In the genomic region with DNA sequence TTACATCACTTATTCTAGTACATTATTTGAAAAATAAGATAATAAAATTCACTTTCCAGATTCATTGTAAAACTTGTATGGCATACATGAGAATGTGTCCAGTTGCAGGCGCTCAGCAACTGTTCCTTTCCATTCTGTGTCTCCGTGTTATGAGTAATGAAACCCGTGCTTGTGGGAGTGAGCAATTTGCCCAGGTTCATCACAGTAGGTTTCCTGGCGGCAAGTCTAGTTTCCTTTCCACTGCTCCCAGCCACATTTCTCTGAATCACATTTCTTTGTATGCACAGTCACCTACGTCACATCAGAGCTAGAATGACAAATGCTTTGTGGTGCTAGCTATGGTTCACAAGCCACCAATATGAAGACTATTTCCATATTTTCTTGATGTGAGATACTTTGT, we compare ENCODE assay signal across 10 cellular contexts. TPM values are rescaled to one million over a fixed set of nuclear protein-coding genes. Genes with fewer than 3 reads are reported as not detected.
DNase-seq lines count a peak whose midpoint lies in the region; ATAC-seq and TF ChIP-seq lines count a peak whose summit lies in the region.
"Had no signal": no experiment of that assay in that cellular context is flagged by ENCODE, and none has a peak within 500 bp of the region (broad histone marks: within the 10 kb centered on the region; RNA-seq: fewer than 3 reads in every experiment).

No MANE protein-coding gene starts in this region.

- H3K36me3 Mint-ChIP-seq in activated naive CD4-positive, alpha-beta T cell treated with anti-CD3 and anti-CD28 coated beads for 36 hours (ENCODE audit: low read depth): peaks cover 6% of the 10 kb centered on the region
- H3K36me3 Mint-ChIP-seq in mesothelial cell of epicardium: no peaks in the 10 kb centered on the region

- intact Hi-C loops in activated naive CD4-positive, alpha-beta T cell treated with anti-CD3 and anti-CD28 coated beads for 36 hours (cut with micrococcal nuclease): loop anchor here (1.0 to 2.0 kb wide), 12 partner anchors 11 to 601 kb away; partner anchors contain the start of genes ITGA1, MOCS2 and PELO

- peaks cover 15% of the 10 kb centered on the region for H3K4me1 Mint-ChIP-seq in activated naive CD4-positive, alpha-beta T cell treated with anti-CD3 and anti-CD28 coated beads for 36 hours (ENCODE audit: low read depth)
- H3K4me1 Mint-ChIP-seq in mesothelial cell of epicardium: peaks cover 6% of the 10 kb centered on the region

- peak overlapping the region; percentile 12 for H3K27ac Mint-ChIP-seq in activated naive CD4-positive, alpha-beta T cell treated with anti-CD3 and anti-CD28 coated beads for 36 hours
- H3K27ac Mint-ChIP-seq in mesothelial cell of epicardium: no peak overlapping the region
- H3K27ac Mint-ChIP-seq: CD8-positive, alpha-beta memory T cell had no signal

- H3K27me3 Mint-ChIP-seq in activated naive CD4-positive, alpha-beta T cell treated with anti-CD3 and anti-CD28 coated beads for 36 hours (ENCODE audit: low read depth): no peaks in the 10 kb centered on the region
- no peaks in the 10 kb centered on the region for H3K27me3 Mint-ChIP-seq in mesothelial cell of epicardium (ENCODE audit: low read depth)
- H3K27me3 Mint-ChIP-seq: CD8-positive, alpha-beta memory T cell had no signal

- H3K4me3 Mint-ChIP-seq in activated naive CD4-positive, alpha-beta T cell treated with anti-CD3 and anti-CD28 coated beads for 36 hours: no peak overlapping the region
- H3K4me3 Mint-ChIP-seq in mesothelial cell of epicardium: no peak overlapping the region
- H3K4me3 Mint-ChIP-seq: CD8-positive, alpha-beta memory T cell had no signal

- no peak for TF ChIP-seq CTCF in mesothelial cell of epicardium (IDR thresholded peaks at IDR 0.05; ENCODE audit: unreplicated experiment)

- DNase-seq in AG08395 (ENCODE audit: low spot score) (peak; percentile 36), NCI-H69 (lab: John Stamatoyannopoulos, UW) (peak; percentile 76), myocyte (ENCODE audit: low read depth) (peak; percentile 43), CD1c-positive myeloid dendritic cell (ENCODE audit: extremely low spot score) (no peak), anterior cingulate cortex (lab: John Stamatoyannopoulos, UW) (no peak), mesothelial cell of epicardium (ENCODE audit: low spot score in 2 of 2, unreplicated experiment in 2 of 2) (no peak)
- peak; percentile 88 for DNase-seq in activated naive CD4-positive, alpha-beta T cell treated with anti-CD3 and anti-CD28 coated beads for 36 hours
- DNase-seq: CD8-positive, alpha-beta memory T cell; NCI-H1436 had no signal

- no peaks in the 10 kb centered on the region for H3K9me3 Mint-ChIP-seq in activated naive CD4-positive, alpha-beta T cell treated with anti-CD3 and anti-CD28 coated beads for 36 hours
- no peaks in the 10 kb centered on the region for H3K9me3 Mint-ChIP-seq in mesothelial cell of epicardium
- H3K9me3 Mint-ChIP-seq: CD8-positive, alpha-beta memory T cell had no signal

- no peak for ATAC-seq in HG03045 (IDR thresholded peaks at IDR 0.05; ENCODE audit: unreplicated experiment)

- CTCF ChIA-PET in activated naive CD4-positive, alpha-beta T cell treated with anti-CD3 and anti-CD28 coated beads for 36 hours (lab: Charles Lee): interaction anchor here (0.6 to 3.0 kb wide), 12 partner anchors 12 to 1300 kb away, joined by 3 to 11 read pairs (median 5); no protein-coding TSS in a partner anchor

RNA-seq across cellular contexts. Expression of gene MOCS2, which starts 39.9 kb away (rescaled TPM):
- total RNA-seq in activated naive CD4-positive, alpha-beta T cell treated with anti-CD3 and anti-CD28 coated beads for 36 hours: 10 to 100 TPM; 29.4 to 30.9 TPM
- total RNA-seq in myocyte: 107 and 122 TPM in 2 replicates
- 76.2 TPM for polyA plus RNA-seq in myocyte (2012)
- 20.5 to 21.5 TPM (median 21.1 TPM) in 3 replicates for total RNA-seq in mesothelial cell of epicardium

Comparison
In these comparisons a context has a peak if more than half of its experiments do, and no peak if none do; other contexts are left out.
1. DNase-seq: peak in AG08395 (single experiment), NCI-H69 (single experiment), activated naive CD4-positive, alpha-beta T cell treated with anti-CD3 and anti-CD28 coated beads for 36 hours (single experiment) and myocyte (single experiment); none in CD1c-positive myeloid dendritic cell (single experiment), anterior cingulate cortex (0 of 58) and mesothelial cell of epicardium (0 of 2).